20 cellular contexts compared by ENCODE assay signal in the genomic region with DNA sequence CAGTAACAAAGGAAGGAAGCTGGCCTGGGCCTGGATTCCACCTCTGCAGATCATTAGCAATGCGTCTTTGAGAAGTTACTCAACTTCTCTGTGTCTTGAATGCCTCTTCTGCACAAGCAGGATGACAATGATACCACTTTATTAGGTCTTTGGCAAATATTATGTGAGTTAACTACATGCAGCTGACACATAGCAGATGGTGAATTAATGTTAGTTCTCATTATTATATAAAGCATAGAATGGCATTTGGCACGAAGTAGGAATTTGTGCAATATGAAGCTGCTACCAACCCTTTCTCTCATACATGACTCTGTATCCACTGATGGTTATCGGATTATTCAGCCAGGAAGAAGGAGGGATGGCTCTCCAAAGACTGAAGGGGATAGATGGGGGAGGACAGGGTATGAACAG.
DNase-seq lines count a peak whose midpoint lies in the region; FAIRE-seq and TF ChIP-seq lines count a peak whose summit lies in the region.
"Had no signal": no experiment of that assay in that cellular context is flagged by ENCODE, and none has a peak within 500 bp of the region (broad histone marks: within the 10 kb centered on the region; RNA-seq: fewer than 3 reads in every experiment).

No MANE protein-coding gene starts in this region.

- peaks cover 0 to 6% (median 2%) of the 10 kb centered on the region in 3 experiments; a peak in 2 of 7 replicates for H3K36me3 Mint-ChIP-seq in H9 (ENCODE audit: insufficient read depth in 1 of 3, low read depth in 3 of 3)
- H3K36me3 Mint-ChIP-seq: CD4-positive, CD25-positive, alpha-beta regulatory T cell had no signal

- no peak overlapping the region for H3K18ac ChIP-seq in H9 (ENCODE audit: insufficient read length, low read depth, low read length)

- no peaks in the 10 kb centered on the region for H3K4me1 ChIP-seq in H9 (ENCODE audit: insufficient read depth, low read length)
- H3K4me1 ChIP-seq: Peyer's patch had no signal

- no peaks in the 10 kb centered on the region for H3K9me3 ChIP-seq in H9 (ENCODE audit: control insufficient read depth, low read depth, low read length)

- H2BK20ac ChIP-seq in H9 (ENCODE audit: low read depth, low read length, poor library complexity, severe bottlenecking), result no peak overlapping the region

- H3K9ac ChIP-seq in H9 (ENCODE audit: extremely low read depth, insufficient read length, low read length), result no peak overlapping the region
- H3K9ac ChIP-seq: GM23248 had no signal

- no peaks in the 10 kb centered on the region; a peak in 1 of 4 replicates for H3K4me1 Mint-ChIP-seq in H9
- H3K4me1 Mint-ChIP-seq: CD4-positive, CD25-positive, alpha-beta regulatory T cell had no signal

- no peak overlapping the region for H3K56ac ChIP-seq in H9 (ENCODE audit: insufficient read length, low read depth, low read length)

- no peaks in the 10 kb centered on the region for H3K27me3 Mint-ChIP-seq in H9 (ENCODE audit: low read depth)
- H3K27me3 Mint-ChIP-seq: CD4-positive, CD25-positive, alpha-beta regulatory T cell had no signal

- H2BK5ac ChIP-seq in H9 (ENCODE audit: insufficient read length, low read length), result no peak overlapping the region

- no peak overlapping the region for H3K4me2 ChIP-seq in H9 (ENCODE audit: insufficient read depth, insufficient read length, low read length)

- H2BK120ac ChIP-seq in H9 (ENCODE audit: low read depth, low read length, poor library complexity, severe bottlenecking), result no peak overlapping the region

- H3K4me3 ChIP-seq in AG09309 (ENCODE audit: control insufficient read depth, low read depth, low read length) (no peak overlapping the region), fibroblast of the aortic adventitia (ENCODE audit: low read depth, low read length) (no peak overlapping the region)
- H3K4me3 ChIP-seq: GM23248, Peyer's patch had no signal

- H3K23me2 ChIP-seq in H9 (ENCODE audit: insufficient read length, low read depth, low read length, poor library complexity, severe bottlenecking), result no peaks in the 10 kb centered on the region

- no peak overlapping the region for H3K27ac ChIP-seq in H9 (ENCODE audit: insufficient read length, low read depth, low read length)
- H3K27ac ChIP-seq: GM23248, Peyer's patch had no signal

- H3K4me3 Mint-ChIP-seq in H9, result no peak overlapping the region
- H3K4me3 Mint-ChIP-seq: CD4-positive, CD25-positive, alpha-beta regulatory T cell had no signal

- H3K79me2 ChIP-seq in H9 (ENCODE audit: insufficient read depth, low read length), result no peaks in the 10 kb centered on the region

- no peak overlapping the region for H3K23ac ChIP-seq in H9 (ENCODE audit: insufficient read length, low read depth, low read length)

- H2AK5ac ChIP-seq in H9 (ENCODE audit: insufficient read length, low read length), result no peak overlapping the region

- H4K8ac ChIP-seq in H9 (replicated peaks; ENCODE audit: insufficient read length, low read depth, low read length), result no peak overlapping the region

- H3K9me3 Mint-ChIP-seq in H9, result peaks cover 3 to 20% of the 10 kb centered on the region in 2 experiments; a peak in 4 of 5 replicates

- no peak overlapping the region for H4K5ac ChIP-seq in H9 (ENCODE audit: insufficient read length, low read depth, low read length)

- peak; percentile 79 for DNase-seq in AG09309 (ENCODE audit: low read depth)
- DNase-seq in NCI-H1694 (lab: John Stamatoyannopoulos, UW), result peak; percentile 37
- DNase-seq in RCC 7860 (ENCODE audit: low spot score), result peak; percentile 8
- peak; percentile 65 for DNase-seq in fibroblast of the aortic adventitia (ENCODE audit: low read depth)
- DNase-seq in NCI-H82 (lab: John Stamatoyannopoulos, UW), result no peak
- no peak for DNase-seq in H9
- no peak for DNase-seq in HK-2 (ENCODE audit: unreplicated experiment)
- no peak for DNase-seq in activated CD4-positive, alpha-beta T cell treated with anti-CD3 and anti-CD28 coated beads for 4 hours
- DNase-seq: AML-193; CD4-positive, CD25-positive, alpha-beta regulatory T cell; DMS53; NCI-H1048; NCI-H1436 treated with DMSO at 0.1 percent for 48 hours; NCI-H2107; NCI-H345; Peyer's patch; SHP77 treated with DMSO at 0.1 percent for 48 hours; T-helper 2 cell had no signal

- H2BK12ac ChIP-seq in H9 (ENCODE audit: insufficient read length, low read depth, low read length), result no peak overlapping the region

- no peak for TF ChIP-seq CTCF in AG09309 (IDR thresholded peaks at IDR 0.05; ENCODE audit: control insufficient read depth, insufficient read depth, low read depth, low read length, missing control alignments)
- TF ChIP-seq CTCF in fibroblast of the aortic adventitia (IDR thresholded peaks at IDR 0.05; ENCODE audit: insufficient read depth, low read length), result no peak
- TF ChIP-seq CTCF in H9 (conservative IDR thresholded peaks at IDR 0.05), result no peak

- H3K79me1 ChIP-seq in H9 (ENCODE audit: insufficient read depth, low read depth, low read length, poor library complexity, severe bottlenecking), result no peaks in the 10 kb centered on the region

- FAIRE-seq in RCC 7860 (lab: Jason Lieb, UNC), result no peak
- FAIRE-seq: A204.1 had no signal

- no peak overlapping the region for H2BK15ac ChIP-seq in H9 (ENCODE audit: low read depth, low read length)

- H4K91ac ChIP-seq in H9 (ENCODE audit: insufficient read length, low read depth, low read length), result no peak overlapping the region

- no CpG with 5 or more reads among the region's 3 CpGs for WGBS in H9 (ENCODE audit: extremely low coverage, insufficient read length, low lambda C conversion rate)

- H4K20me1 ChIP-seq in H9 (ENCODE audit: control insufficient read depth, insufficient read depth, insufficient read length), result no peaks in the 10 kb centered on the region

- no peak overlapping the region for H2AFZ ChIP-seq in H9 (ENCODE audit: low read length)
- H2AFZ ChIP-seq: GM23248 had no signal

- no peak overlapping the region for H3K4ac ChIP-seq in H9 (ENCODE audit: low read depth, low read length)

- H3K14ac ChIP-seq in H9 (ENCODE audit: insufficient read depth, low read length), result no peak overlapping the region

- H3K27ac Mint-ChIP-seq in H9, result no peak overlapping the region
- H3K27ac Mint-ChIP-seq: CD4-positive, CD25-positive, alpha-beta regulatory T cell had no signal

- no peaks in the 10 kb centered on the region for H3K27me3 ChIP-seq in H9 (ENCODE audit: insufficient read depth, low read length)
- H3K27me3 ChIP-seq: Peyer's patch had no signal

- H3T11ph ChIP-seq in H9 (ENCODE audit: low read length), result no peak overlapping the region

Comparison
In these comparisons a context has a peak if more than half of its experiments do, and no peak if none do; other contexts are left out.
1. DNase-seq: peak in AG09309 (single experiment), NCI-H1694 (single experiment), RCC 7860 (single experiment) and fibroblast of the aortic adventitia (single experiment); none in NCI-H82 (single experiment), H9 (single experiment), HK-2 (single experiment) and activated CD4-positive, alpha-beta T cell treated with anti-CD3 and anti-CD28 coated beads for 4 hours (0 of 2).